In the genomic region with DNA sequence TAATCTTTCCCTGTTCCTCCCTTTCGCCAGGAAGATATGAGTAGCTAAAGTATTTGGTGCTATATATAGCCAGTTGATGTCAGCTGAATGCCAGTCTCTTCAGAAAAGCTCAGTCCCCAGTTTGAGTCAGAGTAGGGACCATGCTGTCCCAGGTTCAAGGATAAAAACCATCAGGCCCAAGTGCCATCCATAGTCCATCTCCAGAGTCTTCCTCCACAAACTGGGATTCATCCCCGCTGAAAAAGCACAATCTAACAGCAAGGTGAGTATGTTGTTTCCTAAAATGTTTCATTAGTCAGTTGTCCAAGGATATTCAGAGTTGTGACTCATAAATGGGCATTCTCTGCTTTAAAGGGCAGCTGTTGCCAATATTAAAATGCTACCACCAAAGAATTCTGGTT, we compare ENCODE assay signal across 15 cellular contexts. TPM values are rescaled to one million over a fixed set of nuclear protein-coding genes. Genes with fewer than 3 reads are reported as not detected.
DNase-seq lines count a peak whose midpoint lies in the region; ATAC-seq and TF ChIP-seq lines count a peak whose summit lies in the region.
"Had no signal": no experiment of that assay in that cellular context is flagged by ENCODE, and none has a peak within 500 bp of the region (broad histone marks: within the 10 kb centered on the region; RNA-seq: fewer than 3 reads in every experiment).

A gene (plus strand): TSS at position 112 of the 401 bp plus-strand sequence. CDS start 694 bp downstream, outside the sequence.

- no peak within 1 kb of the TSS for H3K4me3 ChIP-seq in SJCRH30
- H3K4me3 ChIP-seq in mesodermal cell (ENCODE audit: extremely low read depth, insufficient read depth, low read length, poor library complexity, severe bottlenecking) = no peak within 1 kb of the TSS
- H3K4me3 ChIP-seq in esophagus squamous epithelium = no peak within 1 kb of the TSS
- H3K4me3 ChIP-seq: GM12878, SJSA1 had no signal

- H3K27ac ChIP-seq in SJCRH30 (peak within 1 kb of the TSS; percentile 79), mesodermal cell (ENCODE audit: low read depth, low read length, severe bottlenecking) (peak within 1 kb of the TSS; percentile 47), esophagus squamous epithelium (no peak within 1 kb of the TSS)
- H3K27ac ChIP-seq: SJSA1 had no signal

- peak; percentile 22 for DNase-seq in A172 (ENCODE audit: low spot score)
- peak in 1 of 2 experiments; percentile 41 for DNase-seq in SJCRH30
- DNase-seq in fibroblast of peridontal ligament (ENCODE audit: extremely low read depth) = peak; percentile 29
- DNase-seq in esophagus squamous epithelium (lab: John Stamatoyannopoulos, UW) = no peak
- DNase-seq in Ammon's horn (ENCODE audit: low spot score) = no peak
- no peak for DNase-seq in amniotic stem cell (lab: John Stamatoyannopoulos, UW)
- DNase-seq: activated CD4-positive, alpha-beta memory T cell treated with anti-CD3 and anti-CD28 coated beads, Interleukin-2, amount 10 ng/mL, durations not matched to agents 7 days and 5 days; activated T-cell treated with anti-CD3 and anti-CD28 coated beads, Interleukin-2, amount 50 U/mL, for 72 hours; CD8-positive, alpha-beta memory T cell; EL; NCI-H1092 treated with DMSO at 0.1 percent for 48 hours had no signal

- TF ChIP-seq CTCF in esophagus squamous epithelium (IDR thresholded peaks at IDR 0.05) = no peak

- no peak for ATAC-seq in GM21447 (IDR thresholded peaks at IDR 0.05; ENCODE audit: unreplicated experiment)
- ATAC-seq: activated T-cell treated with anti-CD3 and anti-CD28 coated beads, Interleukin-2, amount 50 U/mL, for 72 hours; GM12878 had no signal

- intact Hi-C loops in esophagus squamous epithelium (cut with DNase I) = no loop called here

- peaks cover 47% of the 10 kb centered on the region for H3K4me1 ChIP-seq in SJCRH30
- H3K4me1 ChIP-seq in mesodermal cell (ENCODE audit: control insufficient read depth, insufficient read depth, low read length, poor library complexity, severe bottlenecking) = peaks cover 46% of the 10 kb centered on the region
- no peaks in the 10 kb centered on the region for H3K4me1 ChIP-seq in esophagus squamous epithelium

- WGBS in mesodermal cell (ENCODE audit: insufficient coverage in 2 of 2), 2 experiments = 100% methylated on average over 1 of the region's 2 CpGs; no CpG with 5 or more reads in 1 of the 2 experiments
- WGBS in esophagus squamous epithelium, 2 donors = 73 to 88% methylated on average over 2 of the region's 2 CpGs

- H3K36me3 ChIP-seq in SJCRH30 (no peaks in the 10 kb centered on the region), mesodermal cell (ENCODE audit: control insufficient read depth, insufficient read depth, low read length) (no peaks in the 10 kb centered on the region), esophagus squamous epithelium (no peaks in the 10 kb centered on the region)
- H3K36me3 ChIP-seq: SJSA1 had no signal

- no peaks in the 10 kb centered on the region for H3K9me3 ChIP-seq in SJCRH30 (replicated peaks)
- H3K9me3 ChIP-seq in mesodermal cell (ENCODE audit: control insufficient read depth, low read length) = no peaks in the 10 kb centered on the region
- no peaks in the 10 kb centered on the region for H3K9me3 ChIP-seq in esophagus squamous epithelium
- H3K9me3 ChIP-seq: SJSA1 had no signal

- H3K27me3 ChIP-seq in SJCRH30 (no peaks in the 10 kb centered on the region), esophagus squamous epithelium (no peaks in the 10 kb centered on the region)
- H3K27me3 ChIP-seq: SJSA1 had no signal

- TF ChIP-seq POLR2A in esophagus squamous epithelium (IDR thresholded peaks at IDR 0.05) = no peak

RNA-seq across cellular contexts. Expression of the gene that starts here (rescaled TPM):
- total RNA-seq in A172 (2014; rRNA removed; shearing (Covaris generic)) = 0.10 TPM in 1 of 2 replicates, not detected in the other
- 1.5 and 1.6 TPM in 2 replicates for total RNA-seq in SJCRH30 (2014; rRNA removed; shearing (Covaris generic))
- 7.9 TPM for polyA plus RNA-seq in mesodermal cell (2013, experiment 1 of 2)
- polyA plus RNA-seq in mesodermal cell (2013, experiment 2 of 2) = 6.9 TPM
- not detected for total RNA-seq in esophagus squamous epithelium
- total RNA-seq: activated CD4-positive, alpha-beta memory T cell treated with anti-CD3 and anti-CD28 coated beads, Interleukin-2, amount 10 ng/mL, durations not matched to agents 7 days and 5 days; activated T-cell treated with anti-CD3 and anti-CD28 coated beads, Interleukin-2, amount 50 U/mL, for 72 hours; CD8-positive, alpha-beta memory T cell; GM12878; SJSA1 had no signal
- polyA plus RNA-seq: CD8-positive, alpha-beta memory T cell; GM12878 had no signal

Comparison
In these comparisons a context has a peak if more than half of its experiments do, and no peak if none do; other contexts are left out.
1. Peak in DNase-seq in A172; RNA of the gene not detected or under 1 TPM.
2. H3K27ac ChIP-seq: peak in SJCRH30 (single experiment) and mesodermal cell (single experiment); none in esophagus squamous epithelium (0 of 4).